In the genomic region with DNA sequence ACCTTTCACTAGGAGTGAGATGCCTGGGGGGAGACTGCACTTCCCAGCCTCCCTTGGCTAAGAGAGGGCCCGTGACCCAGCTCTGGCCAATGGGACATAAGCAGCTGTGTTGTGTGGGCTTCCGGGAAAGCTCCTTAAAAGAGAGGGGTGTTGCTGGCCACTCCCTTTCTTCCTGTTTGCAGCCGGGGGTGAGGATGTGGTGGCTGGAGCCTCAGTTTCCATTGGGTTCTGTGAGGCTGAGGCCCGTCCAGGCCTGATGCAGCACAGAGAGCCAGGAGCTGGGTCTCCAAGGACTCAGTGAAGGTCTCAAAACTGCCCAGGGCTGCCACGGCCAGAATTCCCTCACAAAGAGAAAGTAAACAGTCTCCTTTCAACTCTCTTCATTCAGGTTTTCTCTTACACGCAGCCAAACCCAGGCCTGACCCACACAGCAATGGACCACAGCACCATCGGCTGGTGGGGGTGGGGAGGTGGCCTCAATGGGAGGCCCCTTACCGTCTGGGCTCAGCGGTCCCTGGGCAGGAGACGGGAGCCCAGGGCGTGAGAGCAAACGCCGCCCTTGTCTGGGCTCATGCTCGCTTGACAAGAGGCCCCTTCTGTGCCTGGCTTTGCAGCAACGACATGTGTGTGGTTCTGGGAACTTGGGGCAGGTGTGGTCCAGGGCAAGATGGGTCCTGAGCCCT, we compare ENCODE assay signal across 1 cellular context.
A peak's percentile ranks its signal among the peaks of the same experiment; 100 is the strongest.
TF ChIP-seq lines count a peak whose summit lies in the region.

No MANE protein-coding gene starts in this region.

TF ChIP-seq in K562, 482 proteins besides CTCF, POLR2A, EP300 and RAD21:
- no peak for TF ChIP-seq ZNF707 (CRISPR knock-in tag; conservative IDR thresholded peaks at IDR 0.05)
- TF ChIP-seq, protein P1, sequence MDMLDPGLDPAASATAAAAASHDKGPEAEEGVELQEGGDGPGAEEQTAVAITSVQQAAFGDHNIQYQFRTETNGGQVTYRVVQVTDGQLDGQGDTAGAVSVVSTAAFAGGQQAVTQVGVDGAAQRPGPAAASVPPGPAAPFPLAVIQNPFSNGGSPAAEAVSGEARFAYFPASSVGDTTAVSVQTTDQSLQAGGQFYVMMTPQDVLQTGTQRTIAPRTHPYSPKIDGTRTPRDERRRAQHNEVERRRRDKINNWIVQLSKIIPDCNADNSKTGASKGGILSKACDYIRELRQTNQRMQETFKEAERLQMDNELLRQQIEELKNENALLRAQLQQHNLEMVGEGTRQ (CRISPR knock-in tag; IDR thresholded peaks at IDR 0.05) = peak; percentile 37; the same call in 1 of the 2 replicates
